8 cellular contexts compared by ENCODE assay signal in genomic region chr10:102796407-102797176, GRCh38. TPM values are rescaled to one million over a fixed set of nuclear protein-coding genes. Genes with fewer than 3 reads are reported as not detected.
DNase-seq lines count a peak whose midpoint lies in the region; ATAC-seq and TF ChIP-seq lines count a peak whose summit lies in the region.

No MANE protein-coding gene starts in this region.

- H3K9me3 Mint-ChIP-seq in activated naive CD8-positive, alpha-beta T cell treated with anti-CD3 and anti-CD28 coated beads, Interleukin-2, amount 50 U/mL, for 24 hours = no peaks in the 10 kb centered on the region

- peaks cover 49% of the 10 kb centered on the region for H3K4me1 Mint-ChIP-seq in activated naive CD8-positive, alpha-beta T cell treated with anti-CD3 and anti-CD28 coated beads, Interleukin-2, amount 50 U/mL, for 24 hours

- DNase-seq in SJCRH30 (peak; percentile 28 to 52), left colon (peak; percentile 81 to 82), NCI-H2196 (lab: John Stamatoyannopoulos, UW; ENCODE audit: unreplicated experiment) (no peak), NCI-H1694 treated with DMSO at 0.1 percent for 48 hours (lab: John Stamatoyannopoulos, UW) (no peak)
- DNase-seq in activated naive CD8-positive, alpha-beta T cell treated with anti-CD3 and anti-CD28 coated beads, Interleukin-2, amount 50 U/mL, for 24 hours = peak; percentile 70
- DNase-seq in stimulated activated CD4-positive, alpha-beta T cell treated with anti-CD3 and anti-CD28 coated beads, TNF-alpha, amount 100 ng/mL, for 48 hours (ENCODE audit: low read depth in 3 of 3) = peak in 2 of 3 donors; percentile 31 to 39

- peaks cover 6% of the 10 kb centered on the region for H3K36me3 Mint-ChIP-seq in activated naive CD8-positive, alpha-beta T cell treated with anti-CD3 and anti-CD28 coated beads, Interleukin-2, amount 50 U/mL, for 24 hours (ENCODE audit: low read depth)

- no peaks in the 10 kb centered on the region for H3K27me3 ChIP-seq in SJCRH30

- peak overlapping the region; percentile 46 for H3K4me3 Mint-ChIP-seq in activated naive CD8-positive, alpha-beta T cell treated with anti-CD3 and anti-CD28 coated beads, Interleukin-2, amount 50 U/mL, for 24 hours

- no peak overlapping the region for H3K27ac ChIP-seq in SJCRH30

- peak overlapping the region; percentile 75 for H3K27ac Mint-ChIP-seq in activated naive CD8-positive, alpha-beta T cell treated with anti-CD3 and anti-CD28 coated beads, Interleukin-2, amount 50 U/mL, for 24 hours

- H3K9me3 ChIP-seq in SJCRH30 (replicated peaks) = no peaks in the 10 kb centered on the region

- H3K4me3 ChIP-seq in SJCRH30 = no peak overlapping the region

- ATAC-seq in GM18505 (IDR thresholded peaks at IDR 0.05; ENCODE audit: unreplicated experiment) (peak; percentile 88), HG02885 (IDR thresholded peaks at IDR 0.05; ENCODE audit: poor library complexity, unreplicated experiment) (peak; percentile 96), left colon (peak; percentile 97)
- ATAC-seq in activated naive CD8-positive, alpha-beta T cell treated with anti-CD3 and anti-CD28 coated beads, Interleukin-2, amount 50 U/mL, for 24 hours = peak; percentile 98

- intact Hi-C loops in left colon (cut with DNase I, micrococcal nuclease) = no loop called here

- H3K4me1 ChIP-seq in SJCRH30 = peaks cover 14% of the 10 kb centered on the region; the same call in 1 of the 2 replicates

- TF ChIP-seq POLR2A in GM18505 (IDR thresholded peaks at IDR 0.05; ENCODE audit: borderline replicate concordance, extremely low read depth, insufficient read depth, insufficient read length) = peak; percentile 47

- H3K27me3 Mint-ChIP-seq in activated naive CD8-positive, alpha-beta T cell treated with anti-CD3 and anti-CD28 coated beads, Interleukin-2, amount 50 U/mL, for 24 hours = no peaks in the 10 kb centered on the region

- peaks cover 32% of the 10 kb centered on the region for H3K36me3 ChIP-seq in SJCRH30

RNA-seq across cellular contexts. Expression of gene CYP17A1, which starts 40.6 kb away (rescaled TPM):
- not detected in 2 replicates for total RNA-seq in SJCRH30 (2014; rRNA removed; shearing (Covaris generic))
- total RNA-seq in left colon = not detected

RNA-seq across cellular contexts. Expression of gene WBP1L, which starts 52.8 kb away (rescaled TPM):
- total RNA-seq in SJCRH30 (2014; rRNA removed; shearing (Covaris generic)) = 24.1 TPM in 2 replicates
- total RNA-seq in left colon = 10 to 100 TPM; 37.8 to 47.8 TPM

RNA-seq across cellular contexts. Expression of gene BORCS7, which starts 57.5 kb away (rescaled TPM):
- 19.9 and 24.3 TPM in 2 replicates for total RNA-seq in SJCRH30 (2014; rRNA removed; shearing (Covaris generic))
- total RNA-seq in left colon = 10 to 100 TPM; 21.2 to 22.3 TPM

Comparison
In these comparisons a context has a peak if more than half of its experiments do, and no peak if none do; other contexts are left out.
1. DNase-seq: peak in SJCRH30 (2 of 2), activated naive CD8-positive, alpha-beta T cell treated with anti-CD3 and anti-CD28 coated beads, Interleukin-2, amount 50 U/mL, for 24 hours (single experiment), left colon (2 of 2) and stimulated activated CD4-positive, alpha-beta T cell treated with anti-CD3 and anti-CD28 coated beads, TNF-alpha, amount 100 ng/mL, for 48 hours (2 of 3); none in NCI-H2196 (single experiment) and NCI-H1694 treated with DMSO at 0.1 percent for 48 hours (single experiment).
2. Peak in every context shown above with its lines, with median percentiles within 50 percentile points of each other: ATAC-seq.